9 cellular contexts compared by ENCODE assay signal in the genomic region with DNA sequence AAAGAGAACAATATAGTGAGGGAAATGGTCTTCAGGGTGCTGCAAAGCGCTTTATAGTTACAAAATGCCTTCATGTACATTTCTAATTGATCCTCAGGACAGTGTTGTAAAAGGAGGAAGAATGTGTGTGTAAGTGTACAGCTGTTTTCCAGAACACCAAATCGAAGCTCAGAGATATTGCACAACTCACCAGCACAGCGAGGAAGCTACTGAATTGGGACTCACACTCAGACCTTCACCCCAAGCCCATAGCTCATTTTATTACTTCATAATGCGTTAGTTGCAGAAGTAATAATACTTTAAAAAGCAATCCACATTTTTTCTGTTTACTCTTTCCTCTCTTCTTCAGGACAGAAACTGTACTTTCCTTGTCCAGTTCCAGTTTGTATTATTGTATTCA.
DNase-seq lines count a peak whose midpoint lies in the region; ATAC-seq and TF ChIP-seq lines count a peak whose summit lies in the region.
"Had no signal": no experiment of that assay in that cellular context is flagged by ENCODE, and none has a peak within 500 bp of the region (broad histone marks: within the 10 kb centered on the region; RNA-seq: fewer than 3 reads in every experiment).

No MANE protein-coding gene starts in this region.

- no peak overlapping the region for H3K9ac ChIP-seq in DND-41 (ENCODE audit: low read depth, low read length)

- H2AFZ ChIP-seq in DND-41 (ENCODE audit: low read depth, low read length) = no peak overlapping the region

- CTCF ChIA-PET in activated CD8-positive, alpha-beta T cell treated with anti-CD3 and anti-CD28 coated beads for 36 hours (lab: Charles Lee) = interaction anchor here (0.6 to 8.3 kb wide), 14 partner anchors 12 to 596 kb away, joined by 3 to 87 read pairs (median 3); partner anchors contain the start of gene ZFP36L1

- H3K36me3 Mint-ChIP-seq in activated CD8-positive, alpha-beta T cell treated with anti-CD3 and anti-CD28 coated beads for 36 hours (ENCODE audit: low read depth) = no peaks in the 10 kb centered on the region

- H3K79me2 ChIP-seq in DND-41 (ENCODE audit: insufficient read depth, low read length) = no peaks in the 10 kb centered on the region

- H3K27ac ChIP-seq in DND-41 (ENCODE audit: low read length) (no peak overlapping the region), prostate gland (peak overlapping the region; percentile 57 to 73)

- H3K4me3 ChIP-seq in DND-41 (ENCODE audit: low read depth in 1 of 2, low read length in 2 of 2) = no peak overlapping the region
- no peak overlapping the region for H3K4me3 ChIP-seq in fibroblast of villous mesenchyme (ENCODE audit: low read depth, low read length)
- no peak overlapping the region for H3K4me3 ChIP-seq in prostate gland

- no peak for TF ChIP-seq POLR2A in prostate gland (IDR thresholded peaks at IDR 0.05)

- intact Hi-C loops in prostate gland (cut with DNase I) = loop anchor here (1.0 to 10.0 kb wide), 7 partner anchors 103 to 567 kb away; partner anchors contain the start of gene ZFP36L1
- intact Hi-C loops in activated CD8-positive, alpha-beta T cell treated with anti-CD3 and anti-CD28 coated beads for 36 hours (cut with micrococcal nuclease) = loop anchor here (5.0 to 10.0 kb wide), 2 partner anchors 303 to 569 kb away; no protein-coding TSS in a partner anchor

- H3K4me1 ChIP-seq in DND-41 (ENCODE audit: insufficient read depth, low read length) = no peaks in the 10 kb centered on the region
- peaks cover 7% of the 10 kb centered on the region for H3K4me1 ChIP-seq in prostate gland (replicated peaks)

- WGBS in prostate gland = 51% methylated on average over 4 of the region's 4 CpGs

- no peak overlapping the region for H3K27ac Mint-ChIP-seq in activated CD8-positive, alpha-beta T cell treated with anti-CD3 and anti-CD28 coated beads for 36 hours

- H3K27me3 Mint-ChIP-seq in activated CD8-positive, alpha-beta T cell treated with anti-CD3 and anti-CD28 coated beads for 36 hours = no peaks in the 10 kb centered on the region

- H3K27me3 ChIP-seq in DND-41 (ENCODE audit: insufficient read depth, low read length, poor library complexity) = no peaks in the 10 kb centered on the region
- H3K27me3 ChIP-seq in prostate gland (replicated peaks; ENCODE audit: insufficient read depth) = no peaks in the 10 kb centered on the region

- TF ChIP-seq CTCF in DND-41 (IDR thresholded peaks at IDR 0.05; ENCODE audit: borderline replicate concordance, extremely low read depth, low read length, poor library complexity, severe bottlenecking) (peak; percentile 3), fibroblast of villous mesenchyme (IDR thresholded peaks at IDR 0.05; ENCODE audit: insufficient read depth, low read depth, low read length) (no peak), prostate gland (IDR thresholded peaks at IDR 0.05) (no peak)
- TF ChIP-seq CTCF in activated CD8-positive, alpha-beta T cell treated with anti-CD3 and anti-CD28 coated beads for 36 hours (IDR thresholded peaks at IDR 0.05) = no peak

- H3K9me3 ChIP-seq in DND-41 (ENCODE audit: insufficient read depth, low read length, severe bottlenecking) (no peaks in the 10 kb centered on the region), prostate gland (no peaks in the 10 kb centered on the region)

- no peak for DNase-seq in DND-41
- peak; percentile 35 for DNase-seq in SIG-M5 (lab: John Stamatoyannopoulos, UW)
- DNase-seq in fibroblast of villous mesenchyme (ENCODE audit: low read depth) = peak; percentile 92
- DNase-seq in prostate gland (ENCODE audit: low spot score) = no peak
- DNase-seq in NCI-H748 treated with DMSO at 0.1 percent for 48 hours (lab: John Stamatoyannopoulos, UW) = no peak
- no peak for DNase-seq in activated CD8-positive, alpha-beta T cell treated with anti-CD3 and anti-CD28 coated beads for 36 hours
- DNase-seq: activated effector memory CD4-positive, alpha-beta T cell treated with anti-CD3 and anti-CD28 coated beads, Interleukin-2, amount 50 U/mL, for 16 hours had no signal

- no peaks in the 10 kb centered on the region for H3K9me3 Mint-ChIP-seq in activated CD8-positive, alpha-beta T cell treated with anti-CD3 and anti-CD28 coated beads for 36 hours

- peaks cover 43% of the 10 kb centered on the region for H3K4me1 Mint-ChIP-seq in activated CD8-positive, alpha-beta T cell treated with anti-CD3 and anti-CD28 coated beads for 36 hours (ENCODE audit: low read depth)

- no peak overlapping the region for H3K4me3 Mint-ChIP-seq in activated CD8-positive, alpha-beta T cell treated with anti-CD3 and anti-CD28 coated beads for 36 hours

- no peak overlapping the region for H3K4me2 ChIP-seq in DND-41 (ENCODE audit: insufficient read depth, low read length)

- H3K36me3 ChIP-seq in DND-41 (ENCODE audit: insufficient read depth, low read length) (no peaks in the 10 kb centered on the region), prostate gland (no peaks in the 10 kb centered on the region)

- H4K20me1 ChIP-seq in DND-41 (ENCODE audit: insufficient read depth, low read length) = no peaks in the 10 kb centered on the region

- no peak for ATAC-seq in DND-41 (ENCODE audit: insufficient read depth, low read depth)
- no peak for ATAC-seq in HG02759 (IDR thresholded peaks at IDR 0.05; ENCODE audit: unreplicated experiment)
- no peak for ATAC-seq in activated CD8-positive, alpha-beta T cell treated with anti-CD3 and anti-CD28 coated beads for 36 hours
- no peak for ATAC-seq in GM18520 (IDR thresholded peaks at IDR 0.05; ENCODE audit: unreplicated experiment)

- POLR2A ChIA-PET in activated CD8-positive, alpha-beta T cell treated with anti-CD3 and anti-CD28 coated beads for 36 hours (lab: Charles Lee) = no interaction called here

Comparison
In these comparisons a context has a peak if more than half of its experiments do, and no peak if none do; other contexts are left out.
1. DNase-seq: peak in SIG-M5 (single experiment) and fibroblast of villous mesenchyme (single experiment); none in DND-41 (single experiment), prostate gland (single experiment), NCI-H748 treated with DMSO at 0.1 percent for 48 hours (single experiment) and activated CD8-positive, alpha-beta T cell treated with anti-CD3 and anti-CD28 coated beads for 36 hours (single experiment).